ENCODE assay signal across 22 cellular contexts in the genomic region with DNA sequence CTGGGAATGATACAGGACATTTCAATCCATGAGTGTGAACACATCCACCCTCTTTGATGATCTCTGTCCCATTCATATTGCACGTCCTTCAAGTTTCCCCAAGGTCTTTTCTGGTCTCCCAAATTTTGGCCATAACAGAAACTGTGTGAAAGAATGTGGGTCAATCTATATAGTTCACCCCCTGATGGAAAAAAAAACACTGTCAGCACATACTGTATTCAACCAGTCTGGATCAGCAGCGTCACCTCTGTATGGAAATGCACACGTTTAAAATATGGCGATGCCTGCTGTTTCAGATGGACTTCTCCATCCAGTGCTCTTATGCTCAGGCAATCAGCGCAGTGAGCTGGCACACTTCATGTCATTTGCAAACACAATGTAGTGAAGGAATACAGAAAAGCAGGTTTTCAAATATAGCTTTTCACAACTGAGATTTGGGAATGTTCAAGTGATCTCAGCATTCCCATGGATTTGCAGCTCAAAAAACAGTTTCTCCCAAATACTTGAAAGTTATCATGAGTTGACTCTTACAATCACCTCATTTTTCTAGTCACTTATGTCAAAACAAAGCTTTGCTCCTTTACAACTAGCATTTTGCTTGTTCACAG.
"Had no signal": no experiment of that assay in that cellular context is flagged by ENCODE, and none has a peak within 500 bp of the region (broad histone marks: within the 10 kb centered on the region; RNA-seq: fewer than 3 reads in every experiment).

No MANE protein-coding gene starts in this region.

- H3K4me3 ChIP-seq: esophagus squamous epithelium, hepatocyte, sigmoid colon, skin epidermis, stomach, suprapubic skin, tibial artery, upper lobe of right lung, vagina had no signal

- H3K9me3 ChIP-seq: esophagus squamous epithelium, sigmoid colon, stomach, suprapubic skin, tibial artery, upper lobe of right lung, vagina had no signal

- H3K36me3 Mint-ChIP-seq: naive thymus-derived CD4-positive, alpha-beta T cell had no signal

- H3K36me3 ChIP-seq: esophagus squamous epithelium, suprapubic skin, tibial artery, upper lobe of right lung, vagina had no signal

- H3K4me3 Mint-ChIP-seq: effector memory CD8-positive, alpha-beta T cell; naive thymus-derived CD4-positive, alpha-beta T cell; nephron progenitor cell had no signal

- H3K27ac Mint-ChIP-seq: effector memory CD8-positive, alpha-beta T cell; naive thymus-derived CD4-positive, alpha-beta T cell; nephron progenitor cell had no signal

- DNase-seq: effector memory CD8-positive, alpha-beta T cell; esophagus squamous epithelium; foreskin fibroblast; head of caudate nucleus; kidney; left colon; left ventricle myocardium superior; naive thymus-derived CD4-positive, alpha-beta T cell; nephron progenitor cell; sigmoid colon; stimulated activated CD4-positive, alpha-beta T cell treated with anti-CD3 and anti-CD28 coated beads, Interleukin-2, amount 100 ng/mL, for 24 hours; stimulated activated CD4-positive, alpha-beta T cell treated with anti-CD3 and anti-CD28 coated beads, Interleukin-4, amount 100 ng/mL, for 4 hours; stimulated activated naive CD4-positive, alpha-beta T cell; stomach; tibial artery; upper lobe of right lung had no signal

- FAIRE-seq: kidney had no signal

- H3K4me2 ChIP-seq: hepatocyte had no signal

- H2AFZ ChIP-seq: hepatocyte, parathyroid adenoma had no signal

- H3K4me1 ChIP-seq: upper lobe of right lung, vagina had no signal

- H3K4me1 Mint-ChIP-seq: naive thymus-derived CD4-positive, alpha-beta T cell had no signal

- ATAC-seq: effector memory CD8-positive, alpha-beta T cell; left ventricle myocardium superior; naive thymus-derived CD4-positive, alpha-beta T cell; upper lobe of right lung had no signal

- H3K27me3 ChIP-seq: esophagus squamous epithelium, hepatocyte, sigmoid colon, stomach, suprapubic skin, tibial artery, upper lobe of right lung, vagina had no signal

- H3K9ac ChIP-seq: parathyroid adenoma had no signal

- H3K79me2 ChIP-seq: hepatocyte, parathyroid adenoma had no signal

- H3K27ac ChIP-seq: epithelial cell of prostate, hepatocyte, parathyroid adenoma, skin epidermis, stomach, suprapubic skin, tibial artery, upper lobe of right lung, vagina had no signal

- H3K27me3 Mint-ChIP-seq: effector memory CD8-positive, alpha-beta T cell had no signal

- H3K9me3 Mint-ChIP-seq: nephron progenitor cell had no signal
